Comparison of ENCODE assay signal across 1 cellular context in genomic region chr9:107625383-107625984, GRCh38.
TF ChIP-seq lines count a peak whose summit lies in the region.

No MANE protein-coding gene starts in this region.

TF ChIP-seq in HepG2, 621 proteins besides CTCF, POLR2A, EP300 and RAD21 (continued from another document):
- TF ChIP-seq ZBTB40 (IDR thresholded peaks at IDR 0.05) (no peak), ZBTB40 (CRISPR knock-in tag; IDR thresholded peaks at IDR 0.05) (peak; percentile 93), THAP9 (CRISPR knock-in tag; IDR thresholded peaks at IDR 0.05; ENCODE audit: borderline replicate concordance) (no peak), ZNF180 (CRISPR knock-in tag; IDR thresholded peaks at IDR 0.05; ENCODE audit: borderline replicate concordance, low read depth) (no peak), ARID3A (IDR thresholded peaks at IDR 0.05; ENCODE audit: low read depth, low read length) (no peak), ZHX1 (CRISPR knock-in tag; IDR thresholded peaks at IDR 0.05; ENCODE audit: low read depth) (no peak), PHF8 (CRISPR knock-in tag; IDR thresholded peaks at IDR 0.05) (no peak), CREB1 (IDR thresholded peaks at IDR 0.05) (peak; percentile 71), CREB1 (CRISPR knock-in tag; IDR thresholded peaks at IDR 0.05) (no peak), JUN (CRISPR knock-in tag; IDR thresholded peaks at IDR 0.05) (no peak), ZNF12 (CRISPR knock-in tag; IDR thresholded peaks at IDR 0.05) (no peak), ZNF256 (CRISPR knock-in tag; conservative IDR thresholded peaks at IDR 0.05) (no peak), DNMT3B (CRISPR knock-in tag; conservative IDR thresholded peaks at IDR 0.05) (no peak), HCFC1 (IDR thresholded peaks at IDR 0.05; ENCODE audit: low read depth, low read length) (no peak)
